ENCODE assay signal across 8 cellular contexts in the genomic region with DNA sequence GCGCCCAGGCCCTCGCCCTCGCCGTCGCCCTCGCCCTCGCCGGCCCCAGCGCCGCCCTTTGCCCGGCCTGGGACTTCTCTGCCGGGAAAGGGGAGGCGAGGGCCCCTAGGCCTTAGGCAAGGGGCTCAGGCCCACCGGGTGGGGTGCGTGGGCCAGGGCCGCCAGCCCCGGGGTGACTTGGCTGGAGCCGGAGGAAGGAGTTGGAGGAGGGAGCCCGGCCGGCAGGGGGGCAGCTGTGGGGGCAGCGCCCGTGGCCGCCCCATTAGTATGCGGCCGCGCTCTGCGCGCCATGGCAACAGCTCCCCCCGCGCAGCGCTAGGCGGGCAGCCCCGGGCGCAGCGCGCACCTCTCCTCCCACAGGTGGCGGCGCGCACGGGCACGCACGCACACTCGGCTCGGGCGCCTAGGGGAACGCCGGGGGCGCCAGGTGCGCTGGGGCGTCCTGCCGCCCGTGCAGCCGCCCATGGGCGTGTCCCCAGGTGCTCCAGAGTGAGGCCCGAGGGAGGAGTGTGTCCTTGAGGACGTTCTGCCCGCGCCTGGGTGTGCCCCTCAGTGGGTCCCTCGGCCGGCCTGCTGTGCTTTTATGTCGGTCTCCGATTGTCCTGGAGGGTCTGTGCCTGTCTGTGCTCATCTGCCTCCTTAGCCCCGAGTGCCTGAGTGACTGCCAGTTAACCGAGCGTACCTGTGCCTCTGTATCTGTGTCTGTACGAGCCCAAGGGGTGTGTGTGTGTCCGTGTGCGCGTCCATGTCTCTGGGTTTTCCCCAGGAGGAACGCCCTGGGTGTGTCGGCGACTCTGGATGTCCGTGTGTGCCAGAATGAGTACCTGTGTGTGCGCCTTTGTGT. TPM values are rescaled to one million over a fixed set of nuclear protein-coding genes. Genes with fewer than 3 reads are reported as not detected.
A peak's percentile ranks its signal among the peaks of the same experiment; 100 is the strongest.
DNase-seq lines count a peak whose midpoint lies in the region; ATAC-seq, FAIRE-seq and TF ChIP-seq lines count a peak whose summit lies in the region.

No MANE protein-coding gene starts in this region.

- peaks cover 10% of the 10 kb centered on the region for H4K20me1 ChIP-seq in astrocyte (ENCODE audit: insufficient read depth, low read length)

- ATAC-seq in A549, result no peak
- ATAC-seq in HG02798 (IDR thresholded peaks at IDR 0.05; ENCODE audit: poor library complexity, unreplicated experiment), result peak; percentile 37
- peak; percentile 23 to 27 for ATAC-seq in gastrocnemius medialis
- no peak for ATAC-seq in HG03045 (IDR thresholded peaks at IDR 0.05; ENCODE audit: unreplicated experiment)
- no peak for ATAC-seq in GM21360 (IDR thresholded peaks at IDR 0.05; ENCODE audit: unreplicated experiment)

- H3K27ac ChIP-seq in A549 (peak overlapping the region; percentile 5 to 26; a peak in 2 of 6 replicates), astrocyte (ENCODE audit: low read depth, low read length) (no peak overlapping the region), gastrocnemius medialis (peak overlapping the region; percentile 86 to 95 (median 90))

- no peak for TF ChIP-seq EP300 in A549 (IDR thresholded peaks at IDR 0.05)

- peaks cover 3% of the 10 kb centered on the region for H3K9me3 Mint-ChIP-seq in astrocyte (ENCODE audit: unreplicated experiment)

- H3K27ac Mint-ChIP-seq in astrocyte (ENCODE audit: unreplicated experiment), result peak overlapping the region; percentile 93

- POLR2A ChIA-PET in A549 (lab: Yijun Ruan, JAX), result no interaction called here

- CTCF ChIA-PET in A549 (lab: Yijun Ruan, JAX), result interaction anchor here (1.3 kb wide), 1 partner anchor 29 kb away, joined by 6 read pairs; no protein-coding TSS in a partner anchor

- H3K4me1 ChIP-seq in A549, result peaks cover 23% of the 10 kb centered on the region
- peaks cover 17% of the 10 kb centered on the region for H3K4me1 ChIP-seq in astrocyte (ENCODE audit: insufficient read depth, low read length)
- peaks cover 60 to 64% of the 10 kb centered on the region in 2 donors for H3K4me1 ChIP-seq in gastrocnemius medialis

- no peaks in the 10 kb centered on the region for H3K9me3 ChIP-seq in A549
- no peaks in the 10 kb centered on the region for H3K9me3 ChIP-seq in astrocyte (ENCODE audit: insufficient read depth, low read depth, low read length)
- no peaks in the 10 kb centered on the region for H3K9me3 ChIP-seq in gastrocnemius medialis

- DNase-seq in A549 (ENCODE audit: low read depth in 1 of 2, low spot score in 1 of 2) (no peak), SHP77 treated with DMSO at 0.1 percent for 48 hours (lab: John Stamatoyannopoulos, UW) (peak; percentile 67), astrocyte (ENCODE audit: low read depth) (no peak), gastrocnemius medialis (no peak)

- in situ Hi-C loops in gastrocnemius medialis (cut with MboI; ENCODE audit: low sequenced_read_pairs in 4 of 4), result no loop called here

- no peaks in the 10 kb centered on the region for H3K79me2 ChIP-seq in astrocyte (ENCODE audit: insufficient read depth, low read length)

- H3K4me3 Mint-ChIP-seq in astrocyte (ENCODE audit: unreplicated experiment), result peak overlapping the region; percentile 27

- intact Hi-C loops in gastrocnemius medialis (cut with DNase I; ENCODE audit: low total_unique reads), result loop anchor here (1.0 to 10.0 kb wide), 4 partner anchors 36 to 123 kb away; partner anchors contain the start of genes AHDC1 and WASF2

- no peak overlapping the region for H3K4me3 ChIP-seq in A549
- H3K4me3 ChIP-seq in astrocyte (ENCODE audit: insufficient read depth, low read depth, low read length), result peak overlapping the region; percentile 47
- H3K4me3 ChIP-seq in iPS-11a (ENCODE audit: low read depth, low read length), result peak overlapping the region; percentile 43
- peak overlapping the region; percentile 44 to 65 (median 58) for H3K4me3 ChIP-seq in gastrocnemius medialis

- no peak for TF ChIP-seq RAD21 in A549 (conservative IDR thresholded peaks at IDR 0.05 in 1 of 2, IDR thresholded peaks at IDR 0.05 in 1 of 2)

- H3K4me2 ChIP-seq in A549 (no peak overlapping the region), astrocyte (ENCODE audit: low read length) (peak overlapping the region; percentile 80)

- H3K27me3 ChIP-seq in astrocyte (ENCODE audit: insufficient read depth, low read length) (peaks cover 3% of the 10 kb centered on the region), gastrocnemius medialis (no peaks in the 10 kb centered on the region)

- TF ChIP-seq POLR2A in A549 (IDR thresholded peaks at IDR 0.05; ENCODE audit: low read length) (no peak), gastrocnemius medialis (IDR thresholded peaks at IDR 0.05) (peak; percentile 35 to 50)

- H2AFZ ChIP-seq in astrocyte (ENCODE audit: low read depth, low read length), result peak overlapping the region; percentile 39

- H3K27me3 Mint-ChIP-seq in astrocyte (ENCODE audit: low read depth, unreplicated experiment), result no peaks in the 10 kb centered on the region

- no peak for FAIRE-seq in A549 (lab: Jason Lieb, UNC)
- FAIRE-seq in astrocyte (lab: Jason Lieb, UNC), result no peak

- peak overlapping the region; percentile 26 for H3K9ac ChIP-seq in astrocyte (ENCODE audit: low read length)

- peaks cover 16% of the 10 kb centered on the region for H3K36me3 Mint-ChIP-seq in astrocyte (ENCODE audit: low read depth, unreplicated experiment)

- H3K36me3 ChIP-seq in astrocyte (ENCODE audit: insufficient read depth, low read length) (no peaks in the 10 kb centered on the region), gastrocnemius medialis (peaks cover 0 to 7% of the 10 kb centered on the region in 2 donors)

- TF ChIP-seq CTCF in A549 (IDR thresholded peaks at IDR 0.05) (no peak), astrocyte (IDR thresholded peaks at IDR 0.05; ENCODE audit: insufficient read depth, low read depth, low read length) (no peak), gastrocnemius medialis (IDR thresholded peaks at IDR 0.05 in 4 of 5, conservative IDR thresholded peaks at IDR 0.05 in 1 of 5) (peak in 1 of 5 experiments; percentile 20)

- WGBS in A549 (ENCODE audit: missing lambda C conversion rate), result 83% methylated on average over 19 of the region's 74 CpGs

- H3K4me1 Mint-ChIP-seq in astrocyte (ENCODE audit: low read depth, unreplicated experiment), result peaks cover 46% of the 10 kb centered on the region

TF ChIP-seq in A549, 52 proteins besides CTCF, POLR2A, EP300 and RAD21:
- TF ChIP-seq MAZ (IDR thresholded peaks at IDR 0.05; ENCODE audit: borderline replicate concordance, low read depth, low read length), result no peak
- no peak for TF ChIP-seq ZC3H11A (IDR thresholded peaks at IDR 0.05)
- no peak for TF ChIP-seq HOXA7 (CRISPR knock-in tag; IDR thresholded peaks at IDR 0.05)
- TF ChIP-seq FOSB (CRISPR knock-in tag; IDR thresholded peaks at IDR 0.05), result no peak
- TF ChIP-seq, protein P1, sequence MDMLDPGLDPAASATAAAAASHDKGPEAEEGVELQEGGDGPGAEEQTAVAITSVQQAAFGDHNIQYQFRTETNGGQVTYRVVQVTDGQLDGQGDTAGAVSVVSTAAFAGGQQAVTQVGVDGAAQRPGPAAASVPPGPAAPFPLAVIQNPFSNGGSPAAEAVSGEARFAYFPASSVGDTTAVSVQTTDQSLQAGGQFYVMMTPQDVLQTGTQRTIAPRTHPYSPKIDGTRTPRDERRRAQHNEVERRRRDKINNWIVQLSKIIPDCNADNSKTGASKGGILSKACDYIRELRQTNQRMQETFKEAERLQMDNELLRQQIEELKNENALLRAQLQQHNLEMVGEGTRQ (IDR thresholded peaks at IDR 0.05), result no peak
- no peak for TF ChIP-seq NFE2L2 (conservative IDR thresholded peaks at IDR 0.05; ENCODE audit: low read length)
- no peak for TF ChIP-seq SMC3 (IDR thresholded peaks at IDR 0.05)
- TF ChIP-seq, protein P2, sequence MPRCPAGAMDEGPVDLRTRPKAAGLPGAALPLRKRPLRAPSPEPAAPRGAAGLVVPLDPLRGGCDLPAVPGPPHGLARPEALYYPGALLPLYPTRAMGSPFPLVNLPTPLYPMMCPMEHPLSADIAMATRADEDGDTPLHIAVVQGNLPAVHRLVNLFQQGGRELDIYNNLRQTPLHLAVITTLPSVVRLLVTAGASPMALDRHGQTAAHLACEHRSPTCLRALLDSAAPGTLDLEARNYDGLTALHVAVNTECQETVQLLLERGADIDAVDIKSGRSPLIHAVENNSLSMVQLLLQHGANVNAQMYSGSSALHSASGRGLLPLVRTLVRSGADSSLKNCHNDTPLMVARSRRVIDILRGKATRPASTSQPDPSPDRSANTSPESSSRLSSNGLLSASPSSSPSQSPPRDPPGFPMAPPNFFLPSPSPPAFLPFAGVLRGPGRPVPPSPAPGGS (IDR thresholded peaks at IDR 0.05), result no peak
- TF ChIP-seq FOXS1 (CRISPR knock-in tag; IDR thresholded peaks at IDR 0.05), result no peak

RNA-seq across cellular contexts. Expression of gene WASF2, which starts 38.1 kb away (rescaled TPM):
- polyA plus RNA-seq in A549 (2011; rRNA removed) (40.8 and 44.9 TPM in 2 replicates), A549 (2017; fragmentation: RNase III; extraction: RNeasy Plus Mini Kit Qiagen cat#74134 plus additional on column Dnase treatment) (22.7 to 23.4 TPM (median 23.4 TPM) in 3 replicates)
- 18.5 and 24.6 TPM in 2 replicates for polyA plus RNA-seq in A549 (2012; cell fraction: cytosol; rRNA removed)
- polyA plus RNA-seq in A549 (2012; cell fraction: nucleus; rRNA removed), result 21.8 and 24.8 TPM in 2 replicates
- polyA minus RNA-seq in A549 (2011; rRNA and poly(A)+ RNA removed), result 38.8 and 41.7 TPM in 2 replicates
- total RNA-seq in astrocyte (86.9 and 88.0 TPM in 2 replicates), gastrocnemius medialis (10 to 100 TPM; 10.6 to 16.7 (median 13.3) TPM)

Comparison
In these comparisons a context has a peak if more than half of its experiments do, and no peak if none do; other contexts are left out.
1. ATAC-seq: peak in HG02798 (single experiment) and gastrocnemius medialis (2 of 2); none in A549 (0 of 2), HG03045 (single experiment) and GM21360 (single experiment).